3 cellular contexts compared by ENCODE assay signal in genomic region chr2:152682663-152683062, GRCh38.
TF ChIP-seq lines count a peak whose summit lies in the region.

No MANE protein-coding gene starts in this region.

TF ChIP-seq in HEK293, 187 proteins besides CTCF, POLR2A, EP300 and RAD21:
- TF ChIP-seq MYNN (tag by site-specific recombination; IDR thresholded peaks at IDR 0.05; ENCODE audit: borderline replicate concordance) (no peak), ZNF16 (tag by site-specific recombination; IDR thresholded peaks at IDR 0.05; ENCODE audit: low read depth) (no peak), ZNF202 (tag by site-specific recombination; IDR thresholded peaks at IDR 0.05; ENCODE audit: borderline replicate concordance) (no peak), ZNF610 (tag by site-specific recombination; IDR thresholded peaks at IDR 0.05; ENCODE audit: borderline replicate concordance) (peak; percentile 83; the same call in 1 of the 2 replicates), ZNF776 (tag by site-specific recombination; IDR thresholded peaks at IDR 0.05; ENCODE audit: borderline replicate concordance) (no peak)

TF ChIP-seq in K562, 482 proteins besides CTCF, POLR2A, EP300 and RAD21:
- TF ChIP-seq ZNF431 (CRISPR knock-in tag; IDR thresholded peaks at IDR 0.05): no peak
- TF ChIP-seq IRF9 (tag; IDR thresholded peaks at IDR 0.05): no peak
- TF ChIP-seq ZNF23 (CRISPR knock-in tag; IDR thresholded peaks at IDR 0.05): no peak
- TF ChIP-seq HNRNPH1 (optimal IDR thresholded peaks at IDR 0.05; ENCODE audit: low read depth, low read length): no peak
- no peak for TF ChIP-seq ZNF764 (CRISPR knock-in tag; IDR thresholded peaks at IDR 0.05; ENCODE audit: low read depth)
- TF ChIP-seq ZFP36 (IDR thresholded peaks at IDR 0.05; ENCODE audit: low read depth, low read length, partially characterized antibody): no peak
- TF ChIP-seq HINFP (tag; conservative IDR thresholded peaks at IDR 0.05; ENCODE audit: low read depth): no peak
- peak; percentile 18; the same call in 1 of the 2 replicates for TF ChIP-seq MBD2 (IDR thresholded peaks at IDR 0.05; ENCODE audit: borderline replicate concordance, low read depth)
- no peak for TF ChIP-seq MLX (CRISPR knock-in tag; conservative IDR thresholded peaks at IDR 0.05)

TF ChIP-seq in SK-N-SH treated with all-trans-retinoic acid at 6 μM for 48 hours, 23 proteins besides CTCF, POLR2A, EP300 and RAD21:
- TF ChIP-seq ZNF70 (CRISPR knock-in tag; IDR thresholded peaks at IDR 0.05) (no peak), CSRNP3 (CRISPR knock-in tag; IDR thresholded peaks at IDR 0.05) (no peak), ISL1 (CRISPR knock-in tag; IDR thresholded peaks at IDR 0.05) (no peak), CSDC2 (CRISPR knock-in tag; IDR thresholded peaks at IDR 0.05) (no peak), ZC3H10 (CRISPR knock-in tag; IDR thresholded peaks at IDR 0.05) (no peak), ZFP30 (CRISPR knock-in tag; IDR thresholded peaks at IDR 0.05) (no peak), SNAI2 (CRISPR knock-in tag; IDR thresholded peaks at IDR 0.05) (no peak), ESRRG (CRISPR knock-in tag; IDR thresholded peaks at IDR 0.05) (no peak), POU6F1 (CRISPR knock-in tag; IDR thresholded peaks at IDR 0.05; ENCODE audit: borderline replicate concordance, low read depth) (no peak), ARNTL (CRISPR knock-in tag; IDR thresholded peaks at IDR 0.05; ENCODE audit: borderline replicate concordance, low read depth) (no peak), TSHZ2 (CRISPR knock-in tag; IDR thresholded peaks at IDR 0.05) (no peak), CREB5 (CRISPR knock-in tag; IDR thresholded peaks at IDR 0.05; ENCODE audit: low read depth) (no peak), ZNF8 (CRISPR knock-in tag; IDR thresholded peaks at IDR 0.05) (no peak)
